Comparison of ENCODE assay signal across 18 cellular contexts in the genomic region with DNA sequence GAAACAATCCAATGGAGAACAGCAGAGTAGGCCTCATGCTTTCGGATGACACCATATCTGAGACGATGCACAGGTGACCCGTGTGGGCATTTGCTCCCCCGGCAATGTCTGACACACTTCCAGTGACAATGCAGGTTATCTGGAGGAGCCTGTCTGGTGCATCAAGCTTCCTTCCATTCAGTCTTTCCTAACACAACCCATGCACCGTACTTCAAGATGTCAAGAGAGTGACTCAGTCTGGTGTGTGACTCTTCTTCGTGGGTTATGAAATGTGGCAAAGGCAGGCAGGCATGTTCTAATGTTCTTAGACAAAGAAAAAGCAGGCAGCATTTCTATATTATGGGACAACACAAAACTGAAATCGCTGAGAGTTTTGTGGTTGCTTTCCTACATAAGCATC.
DNase-seq lines count a peak whose midpoint lies in the region; ATAC-seq, FAIRE-seq and TF ChIP-seq lines count a peak whose summit lies in the region.
"Had no signal": no experiment of that assay in that cellular context is flagged by ENCODE, and none has a peak within 500 bp of the region (broad histone marks: within the 10 kb centered on the region; RNA-seq: fewer than 3 reads in every experiment).

No MANE protein-coding gene starts in this region.

- H3K36me3 Mint-ChIP-seq in HFFc6 (ENCODE audit: low read depth) = no peaks in the 10 kb centered on the region
- no peaks in the 10 kb centered on the region for H3K36me3 Mint-ChIP-seq in activated CD8-positive, alpha-beta T cell treated with anti-CD3 and anti-CD28 coated beads for 36 hours (ENCODE audit: low read depth)

- TF ChIP-seq CTCF in A549 (IDR thresholded peaks at IDR 0.05) (no peak), HFFc6 (IDR thresholded peaks at IDR 0.05) (no peak), sigmoid colon (IDR thresholded peaks at IDR 0.05) (no peak)
- TF ChIP-seq CTCF in activated CD8-positive, alpha-beta T cell treated with anti-CD3 and anti-CD28 coated beads for 36 hours (IDR thresholded peaks at IDR 0.05) = no peak

- 28% methylated on average over 7 of the region's 7 CpGs for WGBS in A549 (ENCODE audit: missing lambda C conversion rate)
- 95% methylated on average over 7 of the region's 7 CpGs for WGBS in sigmoid colon, 2 donors

- intact Hi-C loops in head of caudate nucleus (cut with DNase I) (no loop called here), sigmoid colon (cut with DNase I) (no loop called here)
- intact Hi-C loops in activated CD8-positive, alpha-beta T cell treated with anti-CD3 and anti-CD28 coated beads for 36 hours (cut with micrococcal nuclease) = no loop called here

- 0 out of 2 replicates have a peak overlapping the region, but pooled peaks have one; percentile 1 for H3K27ac Mint-ChIP-seq in HFFc6
- no peak overlapping the region for H3K27ac Mint-ChIP-seq in activated CD8-positive, alpha-beta T cell treated with anti-CD3 and anti-CD28 coated beads for 36 hours
- H3K27ac Mint-ChIP-seq: B cell, WTC11 had no signal

- peak overlapping the region; percentile 83 for H3K27ac ChIP-seq in A549
- H3K27ac ChIP-seq in sigmoid colon = no peak overlapping the region
- H3K27ac ChIP-seq: SJCRH30, vagina had no signal

- H3K9me3 ChIP-seq in A549 = no peaks in the 10 kb centered on the region
- H3K9me3 ChIP-seq in sigmoid colon = no peaks in the 10 kb centered on the region
- H3K9me3 ChIP-seq: SJCRH30, vagina had no signal

- DNase-seq in A549 (ENCODE audit: low read depth in 1 of 2, low spot score in 1 of 2) = peak in 1 of 2 experiments; percentile 46
- peak; percentile 59 for DNase-seq in HFFc6
- peak; percentile 89 for DNase-seq in amniotic epithelial cell (ENCODE audit: low read depth)
- peak in 24 of 42 donors; percentile 5 to 77 (median 31) for DNase-seq in head of caudate nucleus
- no peak for DNase-seq in sigmoid colon
- DNase-seq in activated CD8-positive, alpha-beta T cell treated with anti-CD3 and anti-CD28 coated beads for 36 hours = no peak
- no peak for DNase-seq in activated CD4-positive, alpha-beta T cell treated with anti-CD3 and anti-CD28 coated beads, Interleukin-2, amount 50 U/mL, for 4 hours
- DNase-seq in NCI-H2029 treated with DMSO at 0.1 percent for 48 hours (lab: John Stamatoyannopoulos, UW) = no peak
- DNase-seq: activated T-cell treated with anti-CD3 and anti-CD28 coated beads, Interleukin-2, amount 50 U/mL, for 1 hour; DMS53; effector CD8-positive, alpha-beta T cell; GOT3; NCI-H146; NCI-H526 treated with DMSO at 0.1 percent for 48 hours; SJCRH30 had no signal

- peak; percentile 42 to 51; a peak in 5 of 6 replicates for ATAC-seq in A549
- no peak for ATAC-seq in activated CD8-positive, alpha-beta T cell treated with anti-CD3 and anti-CD28 coated beads for 36 hours
- ATAC-seq: WTC11 had no signal

- peaks cover 0 to 3% (median 0%) of the 10 kb centered on the region in 4 donors for H3K36me3 ChIP-seq in sigmoid colon
- H3K36me3 ChIP-seq: SJCRH30, vagina had no signal

- no peak for TF ChIP-seq POLR2A in A549 (IDR thresholded peaks at IDR 0.05; ENCODE audit: low read length)
- TF ChIP-seq POLR2A in sigmoid colon (IDR thresholded peaks at IDR 0.05) = no peak

- no peak for FAIRE-seq in A549 (lab: Jason Lieb, UNC)

- no peaks in the 10 kb centered on the region for H3K27me3 ChIP-seq in sigmoid colon
- H3K27me3 ChIP-seq: SJCRH30, vagina had no signal

- POLR2A ChIA-PET in A549 (lab: Yijun Ruan, JAX) = no interaction called here
- POLR2A ChIA-PET in activated CD8-positive, alpha-beta T cell treated with anti-CD3 and anti-CD28 coated beads for 36 hours (lab: Charles Lee) = no interaction called here

- H3K4me3 Mint-ChIP-seq in HFFc6 = no peak overlapping the region
- H3K4me3 Mint-ChIP-seq in activated CD8-positive, alpha-beta T cell treated with anti-CD3 and anti-CD28 coated beads for 36 hours = no peak overlapping the region
- H3K4me3 Mint-ChIP-seq: B cell, WTC11 had no signal

- H3K4me2 ChIP-seq in A549 = peak overlapping the region; percentile 34; the same call in 2 of the 3 replicates

- peaks cover 37% of the 10 kb centered on the region for H3K4me1 Mint-ChIP-seq in HFFc6 (ENCODE audit: low read depth)
- H3K4me1 Mint-ChIP-seq in activated CD8-positive, alpha-beta T cell treated with anti-CD3 and anti-CD28 coated beads for 36 hours (ENCODE audit: low read depth) = no peaks in the 10 kb centered on the region
- H3K4me1 Mint-ChIP-seq: B cell had no signal

- no peaks in the 10 kb centered on the region for H3K27me3 Mint-ChIP-seq in HFFc6 (ENCODE audit: insufficient read depth)
- no peaks in the 10 kb centered on the region for H3K27me3 Mint-ChIP-seq in activated CD8-positive, alpha-beta T cell treated with anti-CD3 and anti-CD28 coated beads for 36 hours

- H3K4me1 ChIP-seq in A549 (peaks cover 59% of the 10 kb centered on the region), sigmoid colon (peaks cover 0 to 7% (median 0%) of the 10 kb centered on the region in 4 donors)
- H3K4me1 ChIP-seq: SJCRH30, vagina had no signal

- CTCF ChIA-PET in A549 (lab: Yijun Ruan, JAX) = interaction anchor here (1.0 to 3.3 kb wide), 3 partner anchors 16 to 375 kb away, joined by 3 to 16 read pairs (median 3); no protein-coding TSS in a partner anchor
- CTCF ChIA-PET in activated CD8-positive, alpha-beta T cell treated with anti-CD3 and anti-CD28 coated beads for 36 hours (lab: Charles Lee) = no interaction called here

- 0 out of 5 replicates have a peak, but pooled peaks of 1 of the 2 experiments have one; percentile 11 for TF ChIP-seq EP300 in A549 (IDR thresholded peaks at IDR 0.05)
- no peak for TF ChIP-seq EP300 in sigmoid colon (IDR thresholded peaks at IDR 0.05)

- TF ChIP-seq RAD21 in A549 (conservative IDR thresholded peaks at IDR 0.05 in 1 of 2, IDR thresholded peaks at IDR 0.05 in 1 of 2) = no peak

- no peak overlapping the region for H3K4me3 ChIP-seq in A549
- no peak overlapping the region for H3K4me3 ChIP-seq in sigmoid colon
- H3K4me3 ChIP-seq: SJCRH30, vagina had no signal

- no peaks in the 10 kb centered on the region for H3K9me3 Mint-ChIP-seq in HFFc6
- no peaks in the 10 kb centered on the region for H3K9me3 Mint-ChIP-seq in activated CD8-positive, alpha-beta T cell treated with anti-CD3 and anti-CD28 coated beads for 36 hours

TF ChIP-seq in A549, 52 proteins besides CTCF, POLR2A, EP300 and RAD21:
- TF ChIP-seq FOSL2 (IDR thresholded peaks at IDR 0.05) (no peak), FOSL2 (CRISPR knock-in tag; IDR thresholded peaks at IDR 0.05) (peak; percentile 63), TP53 (CRISPR knock-in tag; IDR thresholded peaks at IDR 0.05) (no peak), ZNF302 (CRISPR knock-in tag; IDR thresholded peaks at IDR 0.05) (no peak), NFE2L2 (conservative IDR thresholded peaks at IDR 0.05; ENCODE audit: low read length) (no peak), JUNB (IDR thresholded peaks at IDR 0.05) (peak; percentile 23; the same call in 1 of the 2 replicates), MYC (IDR thresholded peaks at IDR 0.05; ENCODE audit: borderline replicate concordance, low read length) (no peak), SMC3 (IDR thresholded peaks at IDR 0.05) (no peak), HEYL (CRISPR knock-in tag; IDR thresholded peaks at IDR 0.05) (no peak)

Comparison
In these comparisons a context has a peak if more than half of its experiments do, and no peak if none do; other contexts are left out.
1. DNase-seq: peak in HFFc6 (single experiment), amniotic epithelial cell (single experiment) and head of caudate nucleus (24 of 42); none in sigmoid colon (single experiment), activated CD8-positive, alpha-beta T cell treated with anti-CD3 and anti-CD28 coated beads for 36 hours (single experiment), activated CD4-positive, alpha-beta T cell treated with anti-CD3 and anti-CD28 coated beads, Interleukin-2, amount 50 U/mL, for 4 hours (0 of 2) and NCI-H2029 treated with DMSO at 0.1 percent for 48 hours (single experiment).
2. H3K27ac ChIP-seq: peak in A549 (2 of 2); none in sigmoid colon (0 of 4).